In genomic region chr5:99771296-99771695, GRCh38 we compare ENCODE assay signal across 21 cellular contexts.
"Had no signal": no experiment of that assay in that cellular context is flagged by ENCODE, and none has a peak within 500 bp of the region (broad histone marks: within the 10 kb centered on the region; RNA-seq: fewer than 3 reads in every experiment).

No MANE protein-coding gene starts in this region.

- H3K4me3 ChIP-seq: adrenal gland, left ventricle myocardium inferior, lung, neural progenitor cell, thoracic aorta had no signal

- H3K27ac ChIP-seq: adrenal gland, left ventricle myocardium inferior, neural progenitor cell, thoracic aorta had no signal

- H3K4me1 ChIP-seq: adrenal gland, neural progenitor cell had no signal

- H3K9me3 ChIP-seq: adrenal gland, thoracic aorta had no signal

- DNase-seq: activated CD4-positive, alpha-beta T cell treated with anti-CD3 and anti-CD28 coated beads for 4 hours; activated CD4-positive, alpha-beta T cell treated with anti-CD3 and anti-CD28 coated beads, Interleukin-2, amount 50 U/mL, for 4 hours; activated CD4-positive, CD25-positive, alpha-beta regulatory T cell; activated effector memory CD4-positive, alpha-beta T cell treated with Interleukin-2 at 50 U/mL for 16 hours; activated naive CD4-positive, alpha-beta T cell treated with Interleukin-2 at 50 U/mL for 16 hours; activated naive CD8-positive, alpha-beta T cell treated with anti-CD3 and anti-CD28 coated beads for 36 hours; activated T-cell treated with anti-CD3 and anti-CD28 coated beads for 4 hours; adrenal gland; aorta; central memory CD4-positive, alpha-beta T cell; effector CD8-positive, alpha-beta T cell; erythroblast; foreskin fibroblast; left ventricle myocardium inferior; natural killer cell; right cardiac atrium; stimulated activated CD4-positive, alpha-beta T cell treated with anti-CD3 and anti-CD28 coated beads, Interleukin-4, amount 100 ng/mL, for 1 hour; stimulated activated naive CD8-positive, alpha-beta T cell treated with anti-CD3 and anti-CD28 coated beads, Interleukin-15, Interleukin-2, amounts not matched to agents 100 U/mL and 50 U/mL, for 24 hours had no signal

- ATAC-seq: natural killer cell; right cardiac atrium; stimulated activated naive CD8-positive, alpha-beta T cell treated with anti-CD3 and anti-CD28 coated beads, Interleukin-15, Interleukin-2, amounts not matched to agents 100 U/mL and 50 U/mL, for 24 hours had no signal

- H3K27me3 ChIP-seq: adrenal gland, neural progenitor cell had no signal

- H3K36me3 ChIP-seq: adrenal gland, left ventricle myocardium inferior, neural progenitor cell, thoracic aorta had no signal
